ENCODE assay signal across 27 cellular contexts in the genomic region with DNA sequence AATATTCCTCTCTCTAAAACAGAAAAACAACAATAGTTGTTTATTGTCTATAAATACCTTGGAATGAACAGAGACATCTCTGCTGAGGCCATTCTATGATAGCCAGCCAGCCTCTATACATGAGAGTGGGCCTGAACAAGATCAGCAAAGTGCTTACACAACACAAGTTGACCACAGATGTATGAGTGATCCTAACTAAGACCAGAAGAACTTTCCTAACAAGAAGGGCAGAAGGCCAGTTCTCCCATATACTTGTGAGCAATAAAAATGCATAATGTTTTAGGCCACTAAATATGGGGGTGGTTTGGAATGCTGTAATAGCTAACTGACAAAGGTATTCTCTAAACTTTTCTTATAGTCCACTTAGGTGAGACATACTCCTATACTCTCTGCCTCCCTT.
DNase-seq lines count a peak whose midpoint lies in the region; ATAC-seq and TF ChIP-seq lines count a peak whose summit lies in the region.
"Had no signal": no experiment of that assay in that cellular context is flagged by ENCODE, and none has a peak within 500 bp of the region (broad histone marks: within the 10 kb centered on the region; RNA-seq: fewer than 3 reads in every experiment).

No MANE protein-coding gene starts in this region.

- peak; percentile 59 for DNase-seq in AG09309 (ENCODE audit: low read depth)
- DNase-seq in HFFc6, result peak; percentile 43
- peak; percentile 41 to 67 for DNase-seq in cardiac fibroblast (ENCODE audit: low read depth in 2 of 2)
- DNase-seq in iris pigment epithelial cell (ENCODE audit: low read depth), result peak; percentile 72
- DNase-seq in activated T-cell treated with anti-CD3 and anti-CD28 coated beads, Interleukin-2, amount 50 U/mL, for 1 hour, result no peak
- DNase-seq in foreskin melanocyte, result no peak
- DNase-seq: activated CD4-positive, alpha-beta T cell treated with anti-CD3 and anti-CD28 coated beads for 1 hour; activated CD8-positive, alpha-beta T cell treated with anti-CD3 and anti-CD28 coated beads, Interleukin-2, amount 10 ng/mL, durations not matched to agents 7 days and 5 days; activated naive CD4-positive, alpha-beta T cell; amygdala; C1 segment of cervical spinal cord; Caco-2; caudate nucleus; DMS79 treated with DMSO at 0.1 percent for 48 hours; KBM-7; NCI-H146; NCI-H2171 treated with DMSO at 0.1 percent for 48 hours; NCI-H526 treated with DMSO at 0.1 percent for 48 hours; ovary; RPMI8226; spleen; stimulated activated CD4-positive, alpha-beta T cell treated with anti-CD3 and anti-CD28 coated beads, Interleukin-2, amount 100 ng/mL, for 48 hours had no signal

- H3K4me1 Mint-ChIP-seq in HFFc6 (ENCODE audit: low read depth), result peaks cover 66% of the 10 kb centered on the region
- H3K4me1 Mint-ChIP-seq: stimulated activated effector memory CD8-positive, alpha-beta T cell treated with anti-CD3 and anti-CD28 coated beads, Interleukin-12 subunit alpha, Interleukin-12 subunit beta, amount 100 ng/mL, for 72 hours had no signal

- no peaks in the 10 kb centered on the region for H3K27me3 Mint-ChIP-seq in HFFc6 (ENCODE audit: insufficient read depth)
- H3K27me3 Mint-ChIP-seq: natural killer cell treated with Interleukin-12 subunit alpha and Interleukin-12 subunit beta and Interleukin-15 and Interleukin-18, amount 100 ng/mL, for 72 hours had no signal

- TF ChIP-seq CTCF in AG09309 (IDR thresholded peaks at IDR 0.05; ENCODE audit: control insufficient read depth, insufficient read depth, low read depth, low read length, missing control alignments), result no peak
- no peak for TF ChIP-seq CTCF in HFFc6 (IDR thresholded peaks at IDR 0.05)
- TF ChIP-seq CTCF in cardiac fibroblast (IDR thresholded peaks at IDR 0.05; ENCODE audit: low read depth, low read length), result no peak

- no peak overlapping the region for H3K4me3 Mint-ChIP-seq in HFFc6
- H3K4me3 Mint-ChIP-seq: activated CD8-positive, alpha-beta T cell treated with anti-CD3 and anti-CD28 coated beads, Interleukin-2, amount 10 ng/mL, durations not matched to agents 7 days and 5 days; natural killer cell treated with Interleukin-12 subunit alpha and Interleukin-12 subunit beta and Interleukin-15 and Interleukin-18, amount 100 ng/mL, for 72 hours; stimulated activated effector memory CD8-positive, alpha-beta T cell treated with anti-CD3 and anti-CD28 coated beads, Interleukin-12 subunit alpha, Interleukin-12 subunit beta, amount 100 ng/mL, for 72 hours had no signal

- H3K36me3 Mint-ChIP-seq in HFFc6 (ENCODE audit: low read depth), result no peaks in the 10 kb centered on the region
- H3K36me3 Mint-ChIP-seq: stimulated activated effector memory CD8-positive, alpha-beta T cell treated with anti-CD3 and anti-CD28 coated beads, Interleukin-12 subunit alpha, Interleukin-12 subunit beta, amount 100 ng/mL, for 72 hours had no signal

- ATAC-seq in HG02885 (IDR thresholded peaks at IDR 0.05; ENCODE audit: poor library complexity, unreplicated experiment) (no peak), GM21367 (IDR thresholded peaks at IDR 0.05; ENCODE audit: unreplicated experiment) (no peak)
- ATAC-seq: activated CD8-positive, alpha-beta T cell treated with anti-CD3 and anti-CD28 coated beads, Interleukin-2, amount 10 ng/mL, durations not matched to agents 7 days and 5 days; gastroesophageal sphincter; natural killer cell treated with Interleukin-12 subunit alpha and Interleukin-12 subunit beta and Interleukin-15 and Interleukin-18, amount 100 ng/mL, for 72 hours; stimulated activated effector memory CD8-positive, alpha-beta T cell treated with anti-CD3 and anti-CD28 coated beads, Interleukin-12 subunit alpha, Interleukin-12 subunit beta, amount 100 ng/mL, for 72 hours had no signal

- peak overlapping the region; percentile 37 for H3K27ac Mint-ChIP-seq in HFFc6
- H3K27ac Mint-ChIP-seq: activated CD8-positive, alpha-beta T cell treated with anti-CD3 and anti-CD28 coated beads, Interleukin-2, amount 10 ng/mL, durations not matched to agents 7 days and 5 days; natural killer cell treated with Interleukin-12 subunit alpha and Interleukin-12 subunit beta and Interleukin-15 and Interleukin-18, amount 100 ng/mL, for 72 hours; stimulated activated effector memory CD8-positive, alpha-beta T cell treated with anti-CD3 and anti-CD28 coated beads, Interleukin-12 subunit alpha, Interleukin-12 subunit beta, amount 100 ng/mL, for 72 hours had no signal

- H3K4me3 ChIP-seq in AG09309 (ENCODE audit: control insufficient read depth, low read depth, low read length) (no peak overlapping the region), cardiac fibroblast (replicated peaks in 1 of 2; ENCODE audit: low read depth in 2 of 2, low read length in 2 of 2) (no peak overlapping the region)
- H3K4me3 ChIP-seq: gastroesophageal sphincter, ovary, spleen had no signal

- no peaks in the 10 kb centered on the region for H3K9me3 Mint-ChIP-seq in HFFc6

Comparison
In these comparisons a context has a peak if more than half of its experiments do, and no peak if none do; other contexts are left out.
1. DNase-seq: peak in AG09309 (single experiment), HFFc6 (single experiment), cardiac fibroblast (2 of 2) and iris pigment epithelial cell (single experiment); none in activated T-cell treated with anti-CD3 and anti-CD28 coated beads, Interleukin-2, amount 50 U/mL, for 1 hour (single experiment) and foreskin melanocyte (single experiment).